In genomic region chr2:169963786-169964185, GRCh38 we compare ENCODE assay signal across 18 cellular contexts.
"Had no signal": no experiment of that assay in that cellular context is flagged by ENCODE, and none has a peak within 500 bp of the region (broad histone marks: within the 10 kb centered on the region; RNA-seq: fewer than 3 reads in every experiment).

No MANE protein-coding gene starts in this region.

- H3K4me3 ChIP-seq: ascending aorta, lower lobe of right lung, stomach had no signal

- H3K27me3 ChIP-seq: ascending aorta, stomach had no signal

- H3K9me3 Mint-ChIP-seq: activated T-helper 2 cell treated with anti-CD3 and anti-CD28 coated beads, Interferon-gamma antibody, Interleukin-2, Interleukin-4, amounts not matched to agents 10 μg/mL and 5 μg/mL and 100 μg/mL, durations not matched to agents 14 hours and 24 hours and 36 hours; central memory CD8-positive, alpha-beta T cell; T-cell; type B pancreatic cell had no signal

- H3K27me3 Mint-ChIP-seq: activated T-cell treated with anti-CD3 and anti-CD28 coated beads, Interleukin-2, amount 50 U/mL, for 24 hours; central memory CD8-positive, alpha-beta T cell; T-cell; type B pancreatic cell had no signal

- H3K27ac ChIP-seq: ascending aorta, lower lobe of right lung, stomach had no signal

- H3K4me1 Mint-ChIP-seq: central memory CD8-positive, alpha-beta T cell; nephron; T-cell had no signal

- H3K4me3 Mint-ChIP-seq: activated CD8-positive, alpha-beta T cell treated with anti-CD3 and anti-CD28 coated beads, Interleukin-2, amount 10 ng/mL, durations not matched to agents 7 days and 5 days; activated T-cell treated with anti-CD3 and anti-CD28 coated beads, Interleukin-2, amount 50 U/mL, for 24 hours; central memory CD8-positive, alpha-beta T cell; nephron; T-cell; type B pancreatic cell had no signal

- DNase-seq: activated CD4-positive, alpha-beta T cell treated with anti-CD3 and anti-CD28 coated beads for 48 hours; activated CD4-positive, CD25-positive, alpha-beta regulatory T cell; activated CD8-positive, alpha-beta T cell treated with anti-CD3 and anti-CD28 coated beads, Interleukin-2, amount 10 ng/mL, durations not matched to agents 7 days and 5 days; activated naive CD4-positive, alpha-beta T cell treated with Interleukin-2 at 50 U/mL for 16 hours; activated T-cell treated with anti-CD3 and anti-CD28 coated beads, Interleukin-2, amount 50 U/mL, for 24 hours; cortex of kidney; hippocampal formation; islet precursor cell; lower lobe of right lung; posterior cingulate gyrus; stimulated activated CD4-positive, alpha-beta T cell treated with anti-CD3 and anti-CD28 coated beads, Interleukin-2, amount 100 ng/mL, for 48 hours; stomach; T-cell had no signal

- H3K9me3 ChIP-seq: ascending aorta, lower lobe of right lung, stomach had no signal

- H3K27ac Mint-ChIP-seq: activated CD8-positive, alpha-beta T cell treated with anti-CD3 and anti-CD28 coated beads, Interleukin-2, amount 10 ng/mL, durations not matched to agents 7 days and 5 days; activated T-cell treated with anti-CD3 and anti-CD28 coated beads, Interleukin-2, amount 50 U/mL, for 24 hours; activated T-helper 2 cell treated with anti-CD3 and anti-CD28 coated beads, Interferon-gamma antibody, Interleukin-2, Interleukin-4, amounts not matched to agents 10 μg/mL and 5 μg/mL and 100 μg/mL, durations not matched to agents 14 hours and 24 hours and 36 hours; nephron; T-cell; type B pancreatic cell had no signal

- ATAC-seq: activated CD8-positive, alpha-beta T cell treated with anti-CD3 and anti-CD28 coated beads, Interleukin-2, amount 10 ng/mL, durations not matched to agents 7 days and 5 days; lower lobe of right lung; T-cell had no signal

- H3K4me1 ChIP-seq: ascending aorta, lower lobe of right lung, stomach had no signal
